Comparison of ENCODE assay signal across 26 cellular contexts in the genomic region with DNA sequence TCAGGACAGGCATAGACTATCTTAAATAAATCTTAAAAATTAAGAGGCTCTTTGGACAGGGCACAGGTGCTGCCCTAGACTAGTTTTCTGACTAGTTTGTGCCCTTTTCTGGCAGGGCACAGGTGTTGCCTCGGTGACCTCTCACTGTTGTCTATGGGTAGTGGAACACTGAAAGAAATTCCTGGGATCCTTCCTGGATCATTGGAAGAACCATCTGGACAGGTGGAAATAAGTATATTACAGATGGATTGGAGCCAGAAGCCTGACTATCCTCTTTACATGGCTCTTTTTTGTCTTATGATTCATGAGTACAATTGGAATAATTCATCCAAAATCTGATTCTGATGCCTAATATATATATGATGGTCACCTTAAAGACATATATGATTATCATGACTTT.
"Had no signal": no experiment of that assay in that cellular context is flagged by ENCODE, and none has a peak within 500 bp of the region (broad histone marks: within the 10 kb centered on the region; RNA-seq: fewer than 3 reads in every experiment).

No MANE protein-coding gene starts in this region.

- DNase-seq: activated CD4-positive, alpha-beta memory T cell treated with anti-CD3 and anti-CD28 coated beads for 36 hours; activated CD4-positive, alpha-beta T cell treated with anti-CD3 and anti-CD28 coated beads for 36 hours; activated CD4-positive, alpha-beta T cell treated with anti-CD3 and anti-CD28 coated beads, Interleukin-2, amount 10 ng/mL, durations not matched to agents 24 days and 14 days; activated CD4-positive, CD25-positive, alpha-beta regulatory T cell; activated CD4-positive, CD25-positive, alpha-beta regulatory T cell treated with anti-CD3 and anti-CD28 coated beads, Interleukin-2, amount 50 U/mL, for 72 hours; activated CD8-positive, alpha-beta memory T cell treated with anti-CD3 and anti-CD28 coated beads, Interleukin-2, amount 10 ng/mL, durations not matched to agents 7 days and 5 days; activated CD8-positive, alpha-beta memory T cell treated with anti-CD3 and anti-CD28 coated beads, Interleukin-2, amount 50 U/mL, for 4 hours; activated CD8-positive, alpha-beta T cell treated with anti-CD3 and anti-CD28 coated beads, Interleukin-2, amount 10 ng/mL, durations not matched to agents 7 days and 5 days; activated effector memory CD4-positive, alpha-beta T cell treated with anti-CD3 and anti-CD28 coated beads, Interleukin-2, amount 50 U/mL, for 16 hours; activated naive CD4-positive, alpha-beta T cell treated with anti-CD3 and anti-CD28 coated beads for 36 hours; activated naive CD8-positive, alpha-beta T cell treated with anti-CD3 and anti-CD28 coated beads for 36 hours; activated naive CD8-positive, alpha-beta T cell treated with anti-CD3 and anti-CD28 coated beads, Interleukin-2, amount 50 U/mL, for 24 hours; activated T-cell treated with anti-CD3 and anti-CD28 coated beads, Interleukin-2, amount 50 U/mL, for 1 hour; activated T-cell treated with anti-CD3 and anti-CD28 coated beads, Interleukin-2, amount 50 U/mL, for 48 hours; adrenal gland; amygdala; aorta; body of pancreas; cerebellar nuclear complex; dorsolateral prefrontal cortex; effector memory CD4-positive, alpha-beta T cell; endodermal cell; foreskin fibroblast; head of caudate nucleus; hippocampal formation had no signal

- ATAC-seq: activated CD4-positive, alpha-beta T cell treated with anti-CD3 and anti-CD28 coated beads for 36 hours; activated CD8-positive, alpha-beta memory T cell treated with anti-CD3 and anti-CD28 coated beads, Interleukin-2, amount 10 ng/mL, durations not matched to agents 7 days and 5 days; activated CD8-positive, alpha-beta T cell treated with anti-CD3 and anti-CD28 coated beads, Interleukin-2, amount 10 ng/mL, durations not matched to agents 7 days and 5 days; activated naive CD8-positive, alpha-beta T cell treated with anti-CD3 and anti-CD28 coated beads, Interleukin-2, amount 50 U/mL, for 24 hours; body of pancreas; esophagus mucosa had no signal
